ENCODE assay signal across 1 cellular context in genomic region chr2:69827796-69828540, GRCh38.
TF ChIP-seq lines count a peak whose summit lies in the region.

No MANE protein-coding gene starts in this region.

TF ChIP-seq in H1, 55 proteins besides CTCF, POLR2A, EP300 and RAD21 (continued from another document):
- TF ChIP-seq SIRT6 (IDR thresholded peaks at IDR 0.05; ENCODE audit: low read length) (no peak), CREB1 (IDR thresholded peaks at IDR 0.05) (no peak), CHD2 (IDR thresholded peaks at IDR 0.05; ENCODE audit: low read length) (no peak), GTF2F1 (IDR thresholded peaks at IDR 0.05; ENCODE audit: borderline replicate concordance, low read depth, low read length) (no peak), SP1 (IDR thresholded peaks at IDR 0.05; ENCODE audit: low read depth, low read length) (no peak), FOSL1 (IDR thresholded peaks at IDR 0.05; ENCODE audit: insufficient read depth, low read depth, low read length) (no peak), TAF7 (optimal IDR thresholded peaks at IDR 0.05; ENCODE audit: borderline replicate concordance, low read depth, low read length) (no peak), BACH1 (IDR thresholded peaks at IDR 0.05; ENCODE audit: low read length) (no peak), SP4 (IDR thresholded peaks at IDR 0.05; ENCODE audit: low read length) (no peak), EGR1 (IDR thresholded peaks at IDR 0.05; ENCODE audit: borderline replicate concordance, low read depth, low read length) (no peak)
